ENCODE assay signal across 8 cellular contexts in genomic region chr10:43160067-43160918, GRCh38. TPM values are rescaled to one million over a fixed set of nuclear protein-coding genes. Genes with fewer than 3 reads are reported as not detected.
DNase-seq lines count a peak whose midpoint lies in the region; ATAC-seq and TF ChIP-seq lines count a peak whose summit lies in the region.

No MANE protein-coding gene starts in this region.

- no peak for TF ChIP-seq EP300 in stomach (IDR thresholded peaks at IDR 0.05)

- H3K27ac Mint-ChIP-seq in T-helper 1 cell treated with Interleukin-12 subunit alpha and Interleukin-12 subunit beta and Interleukin-4 antibody, amounts not matched to agents 30 μg/mL and 1 μg/mL, for 36 hours: peak overlapping the region; percentile 61

- H3K27me3 Mint-ChIP-seq in T-helper 1 cell treated with Interleukin-12 subunit alpha and Interleukin-12 subunit beta and Interleukin-4 antibody, amounts not matched to agents 30 μg/mL and 1 μg/mL, for 36 hours (ENCODE audit: low read depth): no peaks in the 10 kb centered on the region

- peaks cover 38% of the 10 kb centered on the region for H3K4me1 Mint-ChIP-seq in T-helper 1 cell treated with Interleukin-12 subunit alpha and Interleukin-12 subunit beta and Interleukin-4 antibody, amounts not matched to agents 30 μg/mL and 1 μg/mL, for 36 hours (ENCODE audit: low read depth)

- peaks cover 6 to 38% (median 26%) of the 10 kb centered on the region in 4 donors for H3K36me3 ChIP-seq in stomach
- H3K36me3 ChIP-seq in Karpas-422 (ENCODE audit: insufficient read depth, low read length): no peaks in the 10 kb centered on the region; the same call in 1 of the 2 replicates

- ATAC-seq in GM18511 (IDR thresholded peaks at IDR 0.05; ENCODE audit: unreplicated experiment): peak; percentile 72
- peak; percentile 44 for ATAC-seq in HG02763 (IDR thresholded peaks at IDR 0.05; ENCODE audit: unreplicated experiment)

- DNase-seq in hepatic stellate cell (ENCODE audit: low spot score) (peak; percentile 53), DMS79 treated with DMSO at 0.1 percent for 48 hours (lab: John Stamatoyannopoulos, UW) (no peak), stomach (no peak), Karpas-422 (no peak), NCI-H1436 treated with DMSO at 0.1 percent for 48 hours (lab: John Stamatoyannopoulos, UW) (no peak)

- TF ChIP-seq CTCF in stomach (IDR thresholded peaks at IDR 0.05): no peak

- H3K4me1 ChIP-seq in stomach (peaks cover 0 to 36% (median 19%) of the 10 kb centered on the region in 4 donors), Karpas-422 (ENCODE audit: low read length) (peaks cover 4% of the 10 kb centered on the region; the same call in 1 of the 2 replicates)

- H3K36me3 Mint-ChIP-seq in T-helper 1 cell treated with Interleukin-12 subunit alpha and Interleukin-12 subunit beta and Interleukin-4 antibody, amounts not matched to agents 30 μg/mL and 1 μg/mL, for 36 hours (ENCODE audit: low read depth): peaks cover 47% of the 10 kb centered on the region

- H2AFZ ChIP-seq in Karpas-422 (ENCODE audit: low read length): no peak overlapping the region

- peak overlapping the region in 2 of 5 donors; percentile 33 to 52 for H3K27ac ChIP-seq in stomach
- no peak overlapping the region for H3K27ac ChIP-seq in Karpas-422 (ENCODE audit: low read length)

- H3K9ac ChIP-seq in Karpas-422 (ENCODE audit: low read length): no peak overlapping the region

- peaks cover 86% of the 10 kb centered on the region for H3K79me2 ChIP-seq in Karpas-422 (ENCODE audit: low read length)

- TF ChIP-seq POLR2A in stomach (IDR thresholded peaks at IDR 0.05): no peak

- H3K27me3 ChIP-seq in stomach: no peaks in the 10 kb centered on the region
- H3K27me3 ChIP-seq in Karpas-422 (ENCODE audit: low read length): no peaks in the 10 kb centered on the region

- no peak overlapping the region for H3K4me3 Mint-ChIP-seq in T-helper 1 cell treated with Interleukin-12 subunit alpha and Interleukin-12 subunit beta and Interleukin-4 antibody, amounts not matched to agents 30 μg/mL and 1 μg/mL, for 36 hours

- no peaks in the 10 kb centered on the region for H3K9me2 ChIP-seq in Karpas-422 (replicated peaks; ENCODE audit: insufficient read depth, low read length)

- H4K20me1 ChIP-seq in Karpas-422 (ENCODE audit: insufficient read depth, low read depth, low read length): no peaks in the 10 kb centered on the region

- H3K4me3 ChIP-seq in stomach: no peak overlapping the region
- H3K4me3 ChIP-seq in Karpas-422 (ENCODE audit: low read length): no peak overlapping the region

- H3K9me3 Mint-ChIP-seq in T-helper 1 cell treated with Interleukin-12 subunit alpha and Interleukin-12 subunit beta and Interleukin-4 antibody, amounts not matched to agents 30 μg/mL and 1 μg/mL, for 36 hours: no peaks in the 10 kb centered on the region

- no peak overlapping the region for H3K4me2 ChIP-seq in Karpas-422 (ENCODE audit: low read depth, low read length, poor library complexity, severe bottlenecking)

- WGBS in stomach, 5 donors: 55 to 80% (median 78%) methylated on average over 1 of the region's 1 CpG

- intact Hi-C loops in stomach (cut with DNase I; ENCODE audit: low total_unique reads): no loop called here

- H3K9me3 ChIP-seq in stomach (no peaks in the 10 kb centered on the region), Karpas-422 (ENCODE audit: low read length) (no peaks in the 10 kb centered on the region)

RNA-seq across cellular contexts. Expression of gene CSGALNACT2, which starts 22.0 kb away (rescaled TPM):
- total RNA-seq in stomach: 10 to 100 TPM in 2 of 5 donors, 1 to 10 TPM in 3; 2.0 to 30.1 (median 8.9) TPM
- polyA plus RNA-seq in stomach: 10 to 100 TPM in 1 of 3 donors, 1 to 10 TPM in 2; 4.1 to 10.7 (median 6.7) TPM
- total RNA-seq in Karpas-422 (2014; rRNA removed; shearing (Covaris generic); ENCODE audit: low replicate concordance): 8.3 and 9.2 TPM in 2 replicates
